33 cellular contexts compared by ENCODE assay signal in genomic region chr18:490624-491023, GRCh38. TPM values are rescaled to one million over a fixed set of nuclear protein-coding genes. Genes with fewer than 3 reads are reported as not detected.
"Had no signal": no experiment of that assay in that cellular context is flagged by ENCODE, and none has a peak within 500 bp of the region (broad histone marks: within the 10 kb centered on the region; RNA-seq: fewer than 3 reads in every experiment).

No MANE protein-coding gene starts in this region.

- H3K4me2 ChIP-seq: hepatocyte, neural progenitor cell had no signal

- FAIRE-seq: colon, endometrium, keratinocyte, TTC549 had no signal

- H3K36me3 ChIP-seq: breast epithelium, gastrocnemius medialis, neural progenitor cell, right atrium auricular region, suprapubic skin, tibial artery, upper lobe of right lung, WERI-Rb-1 had no signal

- H3K9ac ChIP-seq: neural progenitor cell had no signal

- H3K4me1 ChIP-seq: breast epithelium, gastrocnemius medialis, right atrium auricular region, suprapubic skin, tibial artery had no signal

- H3K4me3 ChIP-seq: breast epithelium, gastrocnemius medialis, hepatocyte, neural progenitor cell, right atrium auricular region, suprapubic skin, tibial artery, upper lobe of right lung had no signal

- H3K27me3 ChIP-seq: breast epithelium, gastrocnemius medialis, hepatocyte, neural progenitor cell, right atrium auricular region, suprapubic skin, tibial artery, upper lobe of right lung had no signal

- DNase-seq: activated CD4-positive, alpha-beta T cell treated with anti-CD3 and anti-CD28 coated beads for 48 hours; activated CD4-positive, alpha-beta T cell treated with anti-CD3 and anti-CD28 coated beads, Interleukin-2, amount 50 U/mL, for 48 hours; activated CD8-positive, alpha-beta memory T cell treated with anti-CD3 and anti-CD28 coated beads, Interleukin-2, amount 50 U/mL, for 48 hours; activated gamma-delta T cell; activated naive CD8-positive, alpha-beta T cell treated with anti-CD3 and anti-CD28 coated beads, Interleukin-2, amount 50 U/mL, for 24 hours; activated T-cell treated with anti-CD3 and anti-CD28 coated beads, Interleukin-2, amount 50 U/mL, for 24 hours; amygdala; dermis blood vessel endothelial cell; effector CD4-positive, alpha-beta T cell; gastrocnemius medialis; glutamatergic neuron; left cardiac atrium; left ventricle myocardium superior; natural killer cell; occipital lobe; stimulated activated CD4-positive, alpha-beta T cell treated with anti-CD3 and anti-CD28 coated beads, Interleukin-15, amount 100 ng/mL, for 24 hours; stimulated activated CD4-positive, alpha-beta T cell treated with anti-CD3 and anti-CD28 coated beads, Interleukin-2, amount 100 ng/mL, for 24 hours; stimulated activated naive CD4-positive, alpha-beta T cell; T-helper 9 cell; tibial artery; upper lobe of right lung; WERI-Rb-1 had no signal

- H3K9me3 ChIP-seq: breast epithelium, gastrocnemius medialis, right atrium auricular region, suprapubic skin, tibial artery, upper lobe of right lung had no signal

- ATAC-seq: activated CD4-positive, CD25-positive, alpha-beta regulatory T cell treated with anti-CD3 and anti-CD28 coated beads, Interleukin-2, amount 50 U/mL, for 24 hours; activated naive CD8-positive, alpha-beta T cell treated with anti-CD3 and anti-CD28 coated beads, Interleukin-2, amount 50 U/mL, for 24 hours; gastrocnemius medialis; left cardiac atrium; left ventricle myocardium superior had no signal

- H3K27ac ChIP-seq: breast epithelium, gastrocnemius medialis, hepatocyte, neural progenitor cell, right atrium auricular region, suprapubic skin, tibial artery, upper lobe of right lung, WERI-Rb-1 had no signal

- H2AFZ ChIP-seq: hepatocyte, neural progenitor cell had no signal

RNA-seq across cellular contexts. Expression of gene COLEC12, which starts 9.9 kb away (rescaled TPM):
- total RNA-seq: activated CD8-positive, alpha-beta memory T cell treated with anti-CD3 and anti-CD28 coated beads for 36 hours; natural killer cell had no signal
- polyA plus RNA-seq: keratinocyte had no signal
